Comparison of ENCODE assay signal across 26 cellular contexts in the genomic region with DNA sequence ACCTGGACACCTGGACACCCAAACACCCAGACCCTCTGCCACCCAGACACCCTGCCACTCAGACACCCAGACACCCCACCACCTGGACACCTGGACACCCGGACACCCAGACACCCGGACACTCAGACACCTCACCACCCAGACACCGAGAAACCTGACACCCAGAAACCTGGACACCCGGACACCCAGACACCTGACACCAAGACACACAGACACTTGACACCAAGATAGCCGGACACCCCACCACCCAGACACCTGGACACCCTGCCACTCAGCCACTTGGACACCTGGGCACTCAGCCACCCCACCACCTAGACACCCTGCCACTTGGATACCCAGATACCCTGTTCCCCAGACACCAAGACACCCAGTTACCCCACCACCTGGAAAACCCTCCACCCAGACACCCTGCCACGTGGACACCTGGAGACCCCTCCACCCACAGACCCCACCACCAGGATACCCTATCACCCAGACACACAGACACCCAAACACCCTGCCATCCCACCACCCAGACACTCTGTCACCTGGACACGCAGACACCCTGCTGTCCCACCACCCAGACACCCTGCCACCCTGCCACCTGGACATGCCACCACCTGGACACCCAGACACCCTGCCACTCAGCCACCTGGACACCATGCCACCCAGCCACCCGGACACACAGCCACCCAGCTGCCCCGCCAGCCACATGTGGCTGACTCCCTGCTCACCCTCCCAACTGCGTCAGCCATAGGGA. TPM values are rescaled to one million over a fixed set of nuclear protein-coding genes. Genes with fewer than 3 reads are reported as not detected.
DNase-seq lines count a peak whose midpoint lies in the region; ATAC-seq and TF ChIP-seq lines count a peak whose summit lies in the region.
"Had no signal": no experiment of that assay in that cellular context is flagged by ENCODE, and none has a peak within 500 bp of the region (broad histone marks: within the 10 kb centered on the region; RNA-seq: fewer than 3 reads in every experiment).

No MANE protein-coding gene starts in this region.

- no peak for DNase-seq in activated naive CD4-positive, alpha-beta T cell treated with anti-CD3 and anti-CD28 coated beads, Interleukin-2, amount 10 ng/mL, durations not matched to agents 7 days and 5 days
- no peak for DNase-seq in activated naive CD4-positive, alpha-beta T cell treated with Interleukin-2 at 50 U/mL for 16 hours
- DNase-seq in natural killer cell = no peak
- DNase-seq in upper lobe of right lung = peak; percentile 53
- no peak for DNase-seq in substantia nigra (lab: John Stamatoyannopoulos, UW)
- DNase-seq in iPS-NIHi7 (ENCODE audit: extremely low spot score) = no peak
- DNase-seq: activated CD4-positive, alpha-beta T cell treated with anti-CD3 and anti-CD28 coated beads for 48 hours; activated effector memory CD4-positive, alpha-beta T cell treated with anti-CD3 and anti-CD28 coated beads, Interleukin-2, amount 50 U/mL, for 16 hours; central memory CD4-positive, alpha-beta T cell; DMS 273 treated with DMSO at 0.1 percent for 48 hours; GDM1; left ventricle myocardium superior; midbrain; NCI-H1048; NCI-H1930; NCI-H226; NCI-H82; OCI-M1; Right ventricle myocardium superior; small intestine; stimulated activated CD4-positive, alpha-beta T cell treated with anti-CD3 and anti-CD28 coated beads, Interleukin-2, amount 100 ng/mL, for 48 hours; upper lobe of left lung had no signal

- TF ChIP-seq CTCF in natural killer cell (IDR thresholded peaks at IDR 0.05) = no peak
- TF ChIP-seq CTCF in upper lobe of right lung (IDR thresholded peaks at IDR 0.05) = no peak

- intact Hi-C loops in natural killer cell (cut with micrococcal nuclease) = no loop called here
- intact Hi-C loops in upper lobe of right lung (cut with DNase I) = loop anchor here (5.0 kb wide), 1 partner anchor 85 kb away; no protein-coding TSS in a partner anchor

- no peak overlapping the region for H3K27ac ChIP-seq in upper lobe of right lung
- no peak overlapping the region for H3K27ac ChIP-seq in substantia nigra (ENCODE audit: low read depth, low read length, poor library complexity, severe bottlenecking)
- H3K27ac ChIP-seq: BLaER1 treated with 17β-estradiol and CSF1 and Interleukin-3, amounts not matched to agents 10 nM and 100 nM; neutrophil; upper lobe of left lung had no signal

- no peaks in the 10 kb centered on the region for H3K9me3 ChIP-seq in upper lobe of right lung
- H3K9me3 ChIP-seq: neutrophil, upper lobe of left lung had no signal

- H3K4me1 ChIP-seq in upper lobe of right lung = no peaks in the 10 kb centered on the region
- H3K4me1 ChIP-seq: upper lobe of left lung had no signal

- no peaks in the 10 kb centered on the region for H3K27me3 Mint-ChIP-seq in activated naive CD4-positive, alpha-beta T cell treated with anti-CD3 and anti-CD28 coated beads, Interleukin-2, amount 10 ng/mL, durations not matched to agents 7 days and 5 days
- no peaks in the 10 kb centered on the region for H3K27me3 Mint-ChIP-seq in activated T-helper 17 cell treated with anti-CD3 and anti-CD28 coated beads, Interleukin-2, amount 50 U/mL, for 72 hours
- no peaks in the 10 kb centered on the region for H3K27me3 Mint-ChIP-seq in natural killer cell (ENCODE audit: low read depth in 2 of 2)

- peaks cover 1% of the 10 kb centered on the region for H3K9me3 Mint-ChIP-seq in activated naive CD4-positive, alpha-beta T cell treated with anti-CD3 and anti-CD28 coated beads, Interleukin-2, amount 10 ng/mL, durations not matched to agents 7 days and 5 days
- no peaks in the 10 kb centered on the region for H3K9me3 Mint-ChIP-seq in activated T-helper 17 cell treated with anti-CD3 and anti-CD28 coated beads, Interleukin-2, amount 50 U/mL, for 72 hours
- H3K9me3 Mint-ChIP-seq in natural killer cell = no peaks in the 10 kb centered on the region

- CTCF ChIA-PET in activated naive CD4-positive, alpha-beta T cell treated with anti-CD3 and anti-CD28 coated beads, Interleukin-2, amount 10 ng/mL, durations not matched to agents 7 days and 5 days (lab: Charles Lee) = no interaction called here

- peaks cover 10% of the 10 kb centered on the region for H3K36me3 Mint-ChIP-seq in activated naive CD4-positive, alpha-beta T cell treated with anti-CD3 and anti-CD28 coated beads, Interleukin-2, amount 10 ng/mL, durations not matched to agents 7 days and 5 days
- H3K36me3 Mint-ChIP-seq in activated T-helper 17 cell treated with anti-CD3 and anti-CD28 coated beads, Interleukin-2, amount 50 U/mL, for 72 hours (ENCODE audit: low read depth) = peaks cover 19% of the 10 kb centered on the region
- H3K36me3 Mint-ChIP-seq in natural killer cell = no peaks in the 10 kb centered on the region

- H3K36me3 ChIP-seq in upper lobe of right lung = peaks cover 3% of the 10 kb centered on the region

- peaks cover 8% of the 10 kb centered on the region for H3K4me1 Mint-ChIP-seq in activated naive CD4-positive, alpha-beta T cell treated with anti-CD3 and anti-CD28 coated beads, Interleukin-2, amount 10 ng/mL, durations not matched to agents 7 days and 5 days
- no peaks in the 10 kb centered on the region for H3K4me1 Mint-ChIP-seq in activated T-helper 17 cell treated with anti-CD3 and anti-CD28 coated beads, Interleukin-2, amount 50 U/mL, for 72 hours
- H3K4me1 Mint-ChIP-seq in natural killer cell = peaks cover 21 to 31% of the 10 kb centered on the region in 2 donors

- H3K27ac Mint-ChIP-seq in activated naive CD4-positive, alpha-beta T cell treated with anti-CD3 and anti-CD28 coated beads, Interleukin-2, amount 10 ng/mL, durations not matched to agents 7 days and 5 days = peak overlapping the region; percentile 52
- peak overlapping the region; percentile 75 for H3K27ac Mint-ChIP-seq in activated T-helper 17 cell treated with anti-CD3 and anti-CD28 coated beads, Interleukin-2, amount 50 U/mL, for 72 hours
- H3K27ac Mint-ChIP-seq in natural killer cell = peak overlapping the region; percentile 69 to 87

- no peak overlapping the region for H3K4me3 ChIP-seq in upper lobe of right lung
- H3K4me3 ChIP-seq: BLaER1 treated with 17β-estradiol and CSF1 and Interleukin-3, amounts not matched to agents 10 nM and 100 nM; upper lobe of left lung had no signal

- ATAC-seq in activated T-helper 17 cell treated with anti-CD3 and anti-CD28 coated beads, Interleukin-2, amount 50 U/mL, for 72 hours (replicated peaks) = no peak
- ATAC-seq in natural killer cell (no peak), upper lobe of right lung (no peak), GM19395 (IDR thresholded peaks at IDR 0.05; ENCODE audit: unreplicated experiment) (no peak)
- ATAC-seq: left ventricle myocardium superior had no signal

- no peak overlapping the region for H3K4me3 Mint-ChIP-seq in activated naive CD4-positive, alpha-beta T cell treated with anti-CD3 and anti-CD28 coated beads, Interleukin-2, amount 10 ng/mL, durations not matched to agents 7 days and 5 days
- no peak overlapping the region for H3K4me3 Mint-ChIP-seq in activated T-helper 17 cell treated with anti-CD3 and anti-CD28 coated beads, Interleukin-2, amount 50 U/mL, for 72 hours
- H3K4me3 Mint-ChIP-seq in natural killer cell = no peak overlapping the region

- no peaks in the 10 kb centered on the region for H3K27me3 ChIP-seq in upper lobe of right lung
- H3K27me3 ChIP-seq: BLaER1 treated with 17β-estradiol and CSF1 and Interleukin-3, amounts not matched to agents 10 nM and 100 nM; neutrophil; upper lobe of left lung had no signal

RNA-seq across cellular contexts. Expression of gene C19orf12, which starts 17.4 kb away (rescaled TPM):
- 10 to 100 TPM; 34.5 to 39.1 TPM for total RNA-seq in activated T-helper 17 cell treated with anti-CD3 and anti-CD28 coated beads, Interleukin-2, amount 50 U/mL, for 72 hours
- 10 to 100 TPM; 33.1 to 52.6 (median 47.5) TPM for total RNA-seq in natural killer cell
- 22.1 TPM for total RNA-seq in upper lobe of right lung

RNA-seq across cellular contexts. Expression of gene PLEKHF1, which starts 32.4 kb away (rescaled TPM):
- total RNA-seq in activated T-helper 17 cell treated with anti-CD3 and anti-CD28 coated beads, Interleukin-2, amount 50 U/mL, for 72 hours = 10 to 100 TPM; 34.4 to 40.3 TPM
- total RNA-seq in natural killer cell (10 to 100 TPM; 53.0 to 81.8 (median 53.8) TPM), upper lobe of right lung (17.3 TPM)
